Comparison of ENCODE assay signal across 28 cellular contexts in genomic region chr10:108817572-108817971, GRCh38.
"Had no signal": no experiment of that assay in that cellular context is flagged by ENCODE, and none has a peak within 500 bp of the region (broad histone marks: within the 10 kb centered on the region; RNA-seq: fewer than 3 reads in every experiment).

No MANE protein-coding gene starts in this region.

- H3K36me3 Mint-ChIP-seq: memory B cell; naive B cell; natural killer cell treated with Interleukin-12 subunit alpha and Interleukin-12 subunit beta and Interleukin-15 and Interleukin-18, amount 100 ng/mL, for 72 hours; neural progenitor cell; stimulated activated effector memory CD8-positive, alpha-beta T cell treated with anti-CD3 and anti-CD28 coated beads, Interleukin-12 subunit alpha, Interleukin-12 subunit beta, amount 100 ng/mL, for 72 hours had no signal

- H3K27me3 ChIP-seq: colonic mucosa, esophagus squamous epithelium, gastroesophageal sphincter, heart left ventricle, hepatocyte, neural progenitor cell, right atrium auricular region, stomach, thyroid gland, vagina had no signal

- ATAC-seq: effector memory CD8-positive, alpha-beta T cell; gastroesophageal sphincter; heart left ventricle; left lobe of liver; natural killer cell treated with Interleukin-12 subunit alpha and Interleukin-12 subunit beta and Interleukin-15 and Interleukin-18, amount 100 ng/mL, for 72 hours; sciatic nerve; stimulated activated effector memory CD8-positive, alpha-beta T cell treated with anti-CD3 and anti-CD28 coated beads, Interleukin-12 subunit alpha, Interleukin-12 subunit beta, amount 100 ng/mL, for 72 hours had no signal

- H3K27ac Mint-ChIP-seq: effector memory CD8-positive, alpha-beta T cell; memory B cell; naive B cell; natural killer cell treated with Interleukin-12 subunit alpha and Interleukin-12 subunit beta and Interleukin-15 and Interleukin-18, amount 100 ng/mL, for 72 hours; neural progenitor cell; progenitor cell of endocrine pancreas; stimulated activated effector memory CD8-positive, alpha-beta T cell treated with anti-CD3 and anti-CD28 coated beads, Interleukin-12 subunit alpha, Interleukin-12 subunit beta, amount 100 ng/mL, for 72 hours had no signal

- DNase-seq: colonic mucosa; dermis blood vessel endothelial cell; effector memory CD8-positive, alpha-beta T cell; erythroblast; esophagus squamous epithelium; foreskin fibroblast; heart left ventricle; kidney; naive B cell; stimulated activated CD4-positive, alpha-beta T cell treated with anti-CD3 and anti-CD28 coated beads, Interleukin-2, amount 100 ng/mL, for 24 hours; stimulated activated CD4-positive, alpha-beta T cell treated with anti-CD3 and anti-CD28 coated beads, Interleukin-4, amount 100 ng/mL, for 24 hours; stimulated activated naive CD4-positive, alpha-beta T cell treated with Interleukin-2 at 50 U/mL for 16 hours; stomach; thyroid gland; trophoblast cell had no signal

- H3K4me1 ChIP-seq: colonic mucosa, esophagus squamous epithelium, gastroesophageal sphincter, heart left ventricle, neural progenitor cell, parathyroid adenoma, right atrium auricular region, stomach, thyroid gland, vagina had no signal

- H3K4me3 ChIP-seq: colonic mucosa, esophagus squamous epithelium, gastroesophageal sphincter, heart left ventricle, hepatocyte, lung, neural progenitor cell, right atrium auricular region, stomach, thyroid gland, vagina had no signal

- H3K4me1 Mint-ChIP-seq: memory B cell; neural progenitor cell; stimulated activated effector memory CD8-positive, alpha-beta T cell treated with anti-CD3 and anti-CD28 coated beads, Interleukin-12 subunit alpha, Interleukin-12 subunit beta, amount 100 ng/mL, for 72 hours had no signal

- H3K27ac ChIP-seq: colonic mucosa, esophagus squamous epithelium, gastroesophageal sphincter, heart left ventricle, hepatocyte, neural progenitor cell, parathyroid adenoma, right atrium auricular region, stomach, thyroid gland, vagina had no signal

- H3K9me3 Mint-ChIP-seq: memory B cell, neural progenitor cell had no signal

- H3K4me3 Mint-ChIP-seq: effector memory CD8-positive, alpha-beta T cell; memory B cell; naive B cell; natural killer cell treated with Interleukin-12 subunit alpha and Interleukin-12 subunit beta and Interleukin-15 and Interleukin-18, amount 100 ng/mL, for 72 hours; neural progenitor cell; stimulated activated effector memory CD8-positive, alpha-beta T cell treated with anti-CD3 and anti-CD28 coated beads, Interleukin-12 subunit alpha, Interleukin-12 subunit beta, amount 100 ng/mL, for 72 hours had no signal

- H3K27me3 Mint-ChIP-seq: effector memory CD8-positive, alpha-beta T cell; memory B cell; naive B cell; natural killer cell treated with Interleukin-12 subunit alpha and Interleukin-12 subunit beta and Interleukin-15 and Interleukin-18, amount 100 ng/mL, for 72 hours; progenitor cell of endocrine pancreas had no signal
